In the genomic region with DNA sequence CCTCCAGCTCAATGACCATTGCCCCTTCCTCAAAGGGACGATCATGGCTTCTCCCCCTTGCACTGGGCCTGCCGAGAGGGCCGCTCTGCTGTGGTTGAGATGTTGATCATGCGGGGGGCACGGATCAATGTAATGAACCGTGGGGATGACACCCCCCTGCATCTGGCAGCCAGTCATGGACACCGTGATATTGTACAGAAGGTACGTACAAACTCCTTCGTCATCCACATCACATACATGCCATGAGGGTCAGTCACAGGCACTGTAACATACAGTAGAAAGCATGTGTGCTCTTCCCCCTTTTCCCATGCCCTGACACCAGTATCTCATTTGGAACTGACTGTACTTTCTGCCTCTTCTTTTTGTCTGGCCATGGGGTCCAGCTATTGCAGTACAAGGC, we compare ENCODE assay signal across 11 cellular contexts. TPM values are rescaled to one million over a fixed set of nuclear protein-coding genes. Genes with fewer than 3 reads are reported as not detected.
A peak's percentile ranks its signal among the peaks of the same experiment; 100 is the strongest.
DNase-seq lines count a peak whose midpoint lies in the region; ATAC-seq, FAIRE-seq and TF ChIP-seq lines count a peak whose summit lies in the region.
"Had no signal": no experiment of that assay in that cellular context is flagged by ENCODE, and none has a peak within 500 bp of the region (broad histone marks: within the 10 kb centered on the region; RNA-seq: fewer than 3 reads in every experiment).

No MANE protein-coding gene starts in this region.

- H2AFZ ChIP-seq in astrocyte (ENCODE audit: low read depth, low read length), result no peak overlapping the region
- no peak overlapping the region for H2AFZ ChIP-seq in Karpas-422 (ENCODE audit: low read length)

- peaks cover 38% of the 10 kb centered on the region for H3K4me1 Mint-ChIP-seq in astrocyte (ENCODE audit: low read depth, unreplicated experiment)

- H3K27ac ChIP-seq in heart left ventricle, result peak overlapping the region in 11 of 12 donors; percentile 83 to 99 (median 98)
- H3K27ac ChIP-seq in astrocyte (ENCODE audit: low read depth, low read length), result peak overlapping the region; percentile 29
- peak overlapping the region in 3 of 4 donors; percentile 95 to 99 (median 97) for H3K27ac ChIP-seq in tibial nerve
- H3K27ac ChIP-seq in Karpas-422 (ENCODE audit: low read length), result no peak overlapping the region

- DNase-seq in heart left ventricle, result peak in 1 of 5 donors; percentile 7
- DNase-seq in left cardiac atrium, result no peak
- DNase-seq in astrocyte (ENCODE audit: low read depth), result no peak
- peak; percentile 9 for DNase-seq in mucosa of gallbladder (ENCODE audit: low spot score)
- no peak for DNase-seq in tibial nerve (ENCODE audit: low spot score in 2 of 2)
- DNase-seq in Karpas-422, result no peak
- DNase-seq in NCI-H1436 (lab: John Stamatoyannopoulos, UW), result no peak
- DNase-seq: BE2C had no signal

- intact Hi-C loops in heart left ventricle (cut with DNase I) (no loop called here), left cardiac atrium (cut with DNase I) (no loop called here)

- no peaks in the 10 kb centered on the region for H3K27me3 Mint-ChIP-seq in astrocyte (ENCODE audit: low read depth, unreplicated experiment)
- H3K27me3 Mint-ChIP-seq: naive thymus-derived CD8-positive, alpha-beta T cell had no signal

- FAIRE-seq in astrocyte (lab: Jason Lieb, UNC), result no peak
- FAIRE-seq: frontal cortex had no signal

- 82 to 93% (median 90%) methylated on average over 9 of the region's 9 CpGs for WGBS in heart left ventricle, 4 donors
- 86 to 87% methylated on average over 9 of the region's 9 CpGs for WGBS in tibial nerve, 2 donors

- H3K4me2 ChIP-seq in astrocyte (ENCODE audit: low read length) (peak overlapping the region; percentile 97), Karpas-422 (ENCODE audit: low read depth, low read length, poor library complexity, severe bottlenecking) (no peak overlapping the region)

- no peaks in the 10 kb centered on the region for H3K9me2 ChIP-seq in Karpas-422 (replicated peaks; ENCODE audit: insufficient read depth, low read length)

- H3K79me2 ChIP-seq in astrocyte (ENCODE audit: insufficient read depth, low read length) (peaks cover 88% of the 10 kb centered on the region), Karpas-422 (ENCODE audit: low read length) (peaks cover 68% of the 10 kb centered on the region)

- H3K9me3 Mint-ChIP-seq in astrocyte (ENCODE audit: unreplicated experiment), result no peaks in the 10 kb centered on the region
- H3K9me3 Mint-ChIP-seq: naive thymus-derived CD8-positive, alpha-beta T cell had no signal

- TF ChIP-seq POLR2A in heart left ventricle (IDR thresholded peaks at IDR 0.05) (no peak), tibial nerve (IDR thresholded peaks at IDR 0.05) (no peak)

- H3K4me3 Mint-ChIP-seq in astrocyte (ENCODE audit: unreplicated experiment), result no peak overlapping the region

- H3K36me3 Mint-ChIP-seq in astrocyte (ENCODE audit: low read depth, unreplicated experiment), result peaks cover 20% of the 10 kb centered on the region

- H3K27ac Mint-ChIP-seq in astrocyte (ENCODE audit: unreplicated experiment), result peak overlapping the region; percentile 62

- ATAC-seq in heart left ventricle (no peak), left cardiac atrium (no peak), GM18867 (IDR thresholded peaks at IDR 0.05; ENCODE audit: unreplicated experiment) (no peak)
- ATAC-seq: naive thymus-derived CD8-positive, alpha-beta T cell had no signal

- H3K4me1 ChIP-seq in heart left ventricle (peaks cover 15 to 77% (median 54%) of the 10 kb centered on the region in 12 donors), astrocyte (ENCODE audit: insufficient read depth, low read length) (peaks cover 58% of the 10 kb centered on the region), tibial nerve (peaks cover 0 to 76% (median 41%) of the 10 kb centered on the region in 4 donors), Karpas-422 (ENCODE audit: low read length) (peaks cover 60% of the 10 kb centered on the region)

- H3K27me3 ChIP-seq in heart left ventricle (no peaks in the 10 kb centered on the region), astrocyte (ENCODE audit: insufficient read depth, low read length) (no peaks in the 10 kb centered on the region), tibial nerve (no peaks in the 10 kb centered on the region), Karpas-422 (ENCODE audit: low read length) (no peaks in the 10 kb centered on the region)
- H3K27me3 ChIP-seq: BE2C had no signal

- no peaks in the 10 kb centered on the region for H3K9me3 ChIP-seq in heart left ventricle
- H3K9me3 ChIP-seq in astrocyte (ENCODE audit: insufficient read depth, low read depth, low read length), result no peaks in the 10 kb centered on the region
- no peaks in the 10 kb centered on the region for H3K9me3 ChIP-seq in tibial nerve
- H3K9me3 ChIP-seq in Karpas-422 (ENCODE audit: low read length), result no peaks in the 10 kb centered on the region
- H3K9me3 ChIP-seq: BE2C had no signal

- H4K20me1 ChIP-seq in astrocyte (ENCODE audit: insufficient read depth, low read length), result peaks cover 14% of the 10 kb centered on the region
- H4K20me1 ChIP-seq in Karpas-422 (ENCODE audit: insufficient read depth, low read depth, low read length), result no peaks in the 10 kb centered on the region; the same call in 1 of the 2 replicates

- no peak for TF ChIP-seq EP300 in tibial nerve (IDR thresholded peaks at IDR 0.05)

- H3K4me3 ChIP-seq in heart left ventricle, result peak overlapping the region in 1 of 12 donors; percentile 82
- H3K4me3 ChIP-seq in astrocyte (ENCODE audit: insufficient read depth, low read depth, low read length), result no peak overlapping the region
- no peak overlapping the region for H3K4me3 ChIP-seq in tibial nerve
- no peak overlapping the region for H3K4me3 ChIP-seq in Karpas-422 (ENCODE audit: low read length)

- H3K36me3 ChIP-seq in heart left ventricle (peaks cover 0 to 51% (median 42%) of the 10 kb centered on the region in 9 donors), astrocyte (ENCODE audit: insufficient read depth, low read length) (peaks cover 38% of the 10 kb centered on the region), tibial nerve (peaks cover 7 to 39% (median 22%) of the 10 kb centered on the region in 3 donors), Karpas-422 (ENCODE audit: insufficient read depth, low read length) (peaks cover 24% of the 10 kb centered on the region)

- peak overlapping the region; percentile 14 for H3K9ac ChIP-seq in astrocyte (ENCODE audit: low read length)
- H3K9ac ChIP-seq in Karpas-422 (ENCODE audit: low read length), result no peak overlapping the region

- TF ChIP-seq CTCF in heart left ventricle (IDR thresholded peaks at IDR 0.05) (no peak), astrocyte (IDR thresholded peaks at IDR 0.05; ENCODE audit: insufficient read depth, low read depth, low read length) (no peak), tibial nerve (IDR thresholded peaks at IDR 0.05) (no peak)

RNA-seq across cellular contexts. Expression of gene TAF10, which starts 4.0 kb away (rescaled TPM):
- total RNA-seq in heart left ventricle (100 to 1,000 TPM in 4 of 9 donors, 10 to 100 TPM in 5; 42.3 to 153 (median 99.0) TPM), left cardiac atrium (100 to 1,000 TPM; 102 to 105 TPM), astrocyte (111 and 113 TPM in 2 replicates), mucosa of gallbladder (142 TPM), tibial nerve (100 to 1,000 TPM; 148 to 235 (median 155) TPM)
- polyA plus RNA-seq in heart left ventricle, result 100 to 1,000 TPM in 1 of 2 donors, 10 to 100 TPM in 1; 50.8 to 155 TPM
- total RNA-seq in Karpas-422 (2014; rRNA removed; shearing (Covaris generic); ENCODE audit: low replicate concordance), result 158 and 192 TPM in 2 replicates

RNA-seq across cellular contexts. Expression of gene ILK, which starts 4.4 kb away (rescaled TPM):
- 100 to 1,000 TPM; 177 to 259 (median 222) TPM for total RNA-seq in heart left ventricle
- polyA plus RNA-seq in heart left ventricle, result 100 to 1,000 TPM; 220 to 288 TPM
- 100 to 1,000 TPM; 166 to 183 TPM for total RNA-seq in left cardiac atrium
- total RNA-seq in astrocyte, result 209 and 218 TPM in 2 replicates
- 261 TPM for total RNA-seq in mucosa of gallbladder
- 100 to 1,000 TPM; 139 to 148 (median 140) TPM for total RNA-seq in tibial nerve
- 48.6 and 65.6 TPM in 2 replicates for total RNA-seq in Karpas-422 (2014; rRNA removed; shearing (Covaris generic); ENCODE audit: low replicate concordance)

RNA-seq across cellular contexts. Expression of gene RRP8, which starts 4.6 kb away (rescaled TPM):
- total RNA-seq in heart left ventricle, result 10 to 100 TPM; 11.2 to 23.5 (median 18.0) TPM
- 10 to 100 TPM; 16.6 to 17.4 TPM for polyA plus RNA-seq in heart left ventricle
- total RNA-seq in left cardiac atrium, result 10 to 100 TPM; 14.2 to 18.0 TPM
- total RNA-seq in astrocyte, result 23.9 and 25.8 TPM in 2 replicates
- total RNA-seq in mucosa of gallbladder, result 25.8 TPM
- total RNA-seq in tibial nerve, result 10 to 100 TPM; 13.9 to 34.1 (median 18.2) TPM
- total RNA-seq in Karpas-422 (2014; rRNA removed; shearing (Covaris generic); ENCODE audit: low replicate concordance), result 10.8 and 22.9 TPM in 2 replicates

RNA-seq across cellular contexts. Expression of gene TPP1, which starts 11.2 kb away (rescaled TPM):
- total RNA-seq in heart left ventricle (100 to 1,000 TPM in 2 of 9 donors, 10 to 100 TPM in 7; 48.7 to 169 (median 81.2) TPM), left cardiac atrium (10 to 100 TPM; 69.5 to 87.7 TPM), astrocyte (43.4 and 58.3 TPM in 2 replicates), mucosa of gallbladder (161 TPM), tibial nerve (10 to 100 TPM; 45.6 to 81.3 (median 58.0) TPM)
- 10 to 100 TPM; 38.5 to 39.5 TPM for polyA plus RNA-seq in heart left ventricle
- 41.5 and 45.5 TPM in 2 replicates for total RNA-seq in Karpas-422 (2014; rRNA removed; shearing (Covaris generic); ENCODE audit: low replicate concordance)

RNA-seq across cellular contexts. Expression of gene DCHS1, which starts 47.6 kb away (rescaled TPM):
- total RNA-seq in heart left ventricle (10 to 100 TPM in 6 of 9 donors, 1 to 10 TPM in 3; 5.5 to 19.6 (median 11.4) TPM), left cardiac atrium (10 to 100 TPM; 14.4 to 15.8 TPM), astrocyte (7.7 and 8.4 TPM in 2 replicates), mucosa of gallbladder (25.1 TPM), tibial nerve (10 to 100 TPM; 12.6 to 27.8 (median 20.1) TPM)
- polyA plus RNA-seq in heart left ventricle, result 1 to 10 TPM; 3.6 to 6.6 TPM
- 0.04 and 0.11 TPM in 2 replicates for total RNA-seq in Karpas-422 (2014; rRNA removed; shearing (Covaris generic); ENCODE audit: low replicate concordance)
